Comparison of ENCODE assay signal across 1 cellular context in the genomic region with DNA sequence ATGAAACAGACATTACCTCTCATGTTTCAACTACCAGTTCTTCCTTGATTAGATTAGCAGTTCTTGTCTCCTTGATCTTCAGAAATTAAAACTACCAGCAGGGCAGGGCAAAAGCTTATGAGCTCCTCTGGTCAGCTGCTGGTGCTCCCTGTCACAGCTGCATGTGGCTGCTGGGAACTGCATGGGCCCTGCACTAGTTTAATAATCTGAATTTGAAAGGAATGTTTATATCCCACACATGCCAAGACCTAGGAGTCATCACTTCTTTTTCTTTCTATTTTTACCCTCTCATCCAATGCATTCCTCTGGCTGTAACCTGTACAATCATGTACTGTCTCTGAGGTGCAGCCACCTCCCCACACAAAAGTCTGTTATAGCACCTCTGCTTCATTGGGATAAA.
TF ChIP-seq lines count a peak whose summit lies in the region.

No MANE protein-coding gene starts in this region.

TF ChIP-seq in WTC11, 78 proteins besides CTCF, POLR2A, EP300 and RAD21 (continued from another document):
- TF ChIP-seq, protein P1, sequence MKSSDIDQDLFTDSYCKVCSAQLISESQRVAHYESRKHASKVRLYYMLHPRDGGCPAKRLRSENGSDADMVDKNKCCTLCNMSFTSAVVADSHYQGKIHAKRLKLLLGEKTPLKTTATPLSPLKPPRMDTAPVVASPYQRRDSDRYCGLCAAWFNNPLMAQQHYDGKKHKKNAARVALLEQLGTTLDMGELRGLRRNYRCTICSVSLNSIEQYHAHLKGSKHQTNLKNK (CRISPR knock-in tag; IDR thresholded peaks at IDR 0.05) = no peak
- no peak for TF ChIP-seq IRF2 (CRISPR knock-in tag; IDR thresholded peaks at IDR 0.05; ENCODE audit: borderline replicate concordance, low read depth)
- TF ChIP-seq, protein P2, sequence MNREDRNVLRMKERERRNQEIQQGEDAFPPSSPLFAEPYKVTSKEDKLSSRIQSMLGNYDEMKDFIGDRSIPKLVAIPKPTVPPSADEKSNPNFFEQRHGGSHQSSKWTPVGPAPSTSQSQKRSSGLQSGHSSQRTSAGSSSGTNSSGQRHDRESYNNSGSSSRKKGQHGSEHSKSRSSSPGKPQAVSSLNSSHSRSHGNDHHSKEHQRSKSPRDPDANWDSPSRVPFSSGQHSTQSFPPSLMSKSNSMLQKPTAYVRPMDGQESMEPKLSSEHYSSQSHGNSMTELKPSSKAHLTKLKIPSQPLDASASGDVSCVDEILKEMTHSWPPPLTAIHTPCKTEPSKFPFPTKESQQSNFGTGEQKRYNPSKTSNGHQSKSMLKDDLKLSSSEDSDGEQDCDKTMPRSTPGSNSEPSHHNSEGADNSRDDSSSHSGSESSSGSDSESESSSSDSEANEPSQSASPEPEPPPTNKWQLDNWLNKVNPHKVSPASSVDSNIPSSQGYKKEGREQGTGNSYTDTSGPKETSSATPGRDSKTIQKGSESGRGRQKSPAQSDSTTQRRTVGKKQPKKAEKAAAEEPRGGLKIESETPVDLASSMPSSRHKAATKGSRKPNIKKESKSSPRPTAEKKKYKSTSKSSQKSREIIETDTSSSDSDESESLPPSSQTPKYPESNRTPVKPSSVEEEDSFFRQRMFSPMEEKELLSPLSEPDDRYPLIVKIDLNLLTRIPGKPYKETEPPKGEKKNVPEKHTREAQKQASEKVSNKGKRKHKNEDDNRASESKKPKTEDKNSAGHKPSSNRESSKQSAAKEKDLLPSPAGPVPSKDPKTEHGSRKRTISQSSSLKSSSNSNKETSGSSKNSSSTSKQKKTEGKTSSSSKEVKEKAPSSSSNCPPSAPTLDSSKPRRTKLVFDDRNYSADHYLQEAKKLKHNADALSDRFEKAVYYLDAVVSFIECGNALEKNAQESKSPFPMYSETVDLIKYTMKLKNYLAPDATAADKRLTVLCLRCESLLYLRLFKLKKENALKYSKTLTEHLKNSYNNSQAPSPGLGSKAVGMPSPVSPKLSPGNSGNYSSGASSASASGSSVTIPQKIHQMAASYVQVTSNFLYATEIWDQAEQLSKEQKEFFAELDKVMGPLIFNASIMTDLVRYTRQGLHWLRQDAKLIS (CRISPR knock-in tag; IDR thresholded peaks at IDR 0.05; ENCODE audit: borderline replicate concordance) = no peak
- TF ChIP-seq ZNF121 (CRISPR knock-in tag; IDR thresholded peaks at IDR 0.05) = no peak
- no peak for TF ChIP-seq ELF4 (CRISPR knock-in tag; IDR thresholded peaks at IDR 0.05; ENCODE audit: low read depth)
TF ChIP-seq in WTC11: peak in this region for 0.
